Comparison of ENCODE assay signal across 37 cellular contexts in genomic region chr2:15665943-15666460, GRCh38.
"Had no signal": no experiment of that assay in that cellular context is flagged by ENCODE, and none has a peak within 500 bp of the region (broad histone marks: within the 10 kb centered on the region; RNA-seq: fewer than 3 reads in every experiment).

No MANE protein-coding gene starts in this region.

- H3K27ac ChIP-seq: adrenal gland, body of pancreas, brain microvascular endothelial cell, breast epithelium, VCaP had no signal

- H3K27me3 ChIP-seq: adrenal gland, body of pancreas, brain microvascular endothelial cell, breast epithelium had no signal

- H3K4me3 ChIP-seq: adrenal gland, body of pancreas, breast epithelium had no signal

- H3K4me1 Mint-ChIP-seq: activated B cell treated with CpG ODN at 0.5 μM for 24 hours; activated CD4-positive, alpha-beta T cell treated with anti-CD3 and anti-CD28 coated beads, Interleukin-2, amount 10 ng/mL, durations not matched to agents 24 days and 14 days; activated naive CD8-positive, alpha-beta T cell treated with anti-CD3 and anti-CD28 coated beads for 36 hours; activated T-helper 17 cell treated with anti-CD3 and anti-CD28 coated beads, Interleukin-2, amount 50 U/mL, for 72 hours had no signal

- H3K9me3 Mint-ChIP-seq: activated CD4-positive, alpha-beta memory T cell treated with anti-CD3 and anti-CD28 coated beads for 36 hours; activated CD4-positive, alpha-beta T cell treated with anti-CD3 and anti-CD28 coated beads, Interleukin-2, amount 10 ng/mL, durations not matched to agents 24 days and 14 days; activated CD8-positive, alpha-beta T cell treated with anti-CD3 and anti-CD28 coated beads for 36 hours; activated naive CD4-positive, alpha-beta T cell treated with anti-CD3 and anti-CD28 coated beads for 36 hours; activated naive CD4-positive, alpha-beta T cell treated with anti-CD3 and anti-CD28 coated beads, Interleukin-2, amount 50 U/mL, for 72 hours; activated T-cell treated with anti-CD3 and anti-CD28 coated beads, Interleukin-2, amount 50 U/mL, for 4 hours; activated T-cell treated with anti-CD3 and anti-CD28 coated beads, Interleukin-2, amount 50 U/mL, for 72 hours; activated T-helper 1 cell treated with anti-CD3 and anti-CD28 coated beads, Interleukin-12 subunit alpha, Interleukin-12 subunit beta, Interleukin-2, Interleukin-4 antibody, amounts not matched to agents 30 ng/mL and 10 ng/mL and 1 ng/mL, durations not matched to agents 14 hours and 24 hours and 36 hours; activated T-helper 17 cell treated with anti-CD3 and anti-CD28 coated beads, Interleukin-2, amount 50 U/mL, for 72 hours; T-helper 1 cell treated with Interleukin-12 subunit alpha and Interleukin-12 subunit beta and Interleukin-4 antibody, amounts not matched to agents 30 μg/mL and 1 μg/mL, for 36 hours; T-helper 2 cell treated with Interferon-gamma antibody and Interleukin-4, amounts not matched to agents 5 μg/mL and 100 μg/mL, for 36 hours had no signal

- FAIRE-seq: astrocyte, TTC549 had no signal

- ATAC-seq: activated CD8-positive, alpha-beta T cell treated with anti-CD3 and anti-CD28 coated beads for 36 hours; activated naive CD4-positive, alpha-beta T cell treated with anti-CD3 and anti-CD28 coated beads, Interleukin-2, amount 50 U/mL, for 72 hours; activated T-cell treated with anti-CD3 and anti-CD28 coated beads, Interleukin-2, amount 50 U/mL, for 72 hours; activated T-helper 17 cell treated with anti-CD3 and anti-CD28 coated beads, Interleukin-2, amount 50 U/mL, for 72 hours; body of pancreas had no signal

- H3K27ac Mint-ChIP-seq: activated B cell treated with CpG ODN at 0.5 μM for 24 hours; activated CD4-positive, alpha-beta memory T cell treated with anti-CD3 and anti-CD28 coated beads for 36 hours; activated CD4-positive, alpha-beta T cell treated with anti-CD3 and anti-CD28 coated beads, Interleukin-2, amount 10 ng/mL, durations not matched to agents 24 days and 14 days; activated CD8-positive, alpha-beta T cell treated with anti-CD3 and anti-CD28 coated beads for 36 hours; activated naive CD4-positive, alpha-beta T cell treated with anti-CD3 and anti-CD28 coated beads for 36 hours; activated naive CD4-positive, alpha-beta T cell treated with anti-CD3 and anti-CD28 coated beads, Interleukin-2, amount 50 U/mL, for 72 hours; activated naive CD8-positive, alpha-beta T cell treated with anti-CD3 and anti-CD28 coated beads for 36 hours; activated T-cell treated with anti-CD3 and anti-CD28 coated beads, Interleukin-2, amount 50 U/mL, for 72 hours; activated T-helper 1 cell treated with anti-CD3 and anti-CD28 coated beads, Interleukin-12 subunit alpha, Interleukin-12 subunit beta, Interleukin-2, Interleukin-4 antibody, amounts not matched to agents 30 ng/mL and 10 ng/mL and 1 ng/mL, durations not matched to agents 14 hours and 24 hours and 36 hours; activated T-helper 17 cell treated with anti-CD3 and anti-CD28 coated beads, Interleukin-2, amount 50 U/mL, for 72 hours; T-helper 1 cell treated with Interleukin-12 subunit alpha and Interleukin-12 subunit beta and Interleukin-4 antibody, amounts not matched to agents 30 μg/mL and 1 μg/mL, for 36 hours; T-helper 2 cell treated with Interferon-gamma antibody and Interleukin-4, amounts not matched to agents 5 μg/mL and 100 μg/mL, for 36 hours had no signal

- H3K9me3 ChIP-seq: adrenal gland, breast epithelium had no signal

- DNase-seq: activated B cell treated with CpG ODN at 0.5 μM for 24 hours; activated CD4-positive, alpha-beta memory T cell treated with anti-CD3 and anti-CD28 coated beads for 36 hours; activated CD4-positive, alpha-beta T cell treated with anti-CD3 and anti-CD28 coated beads for 4 hours; activated CD4-positive, alpha-beta T cell treated with anti-CD3 and anti-CD28 coated beads, Interleukin-2, amount 10 ng/mL, durations not matched to agents 24 days and 14 days; activated CD4-positive, alpha-beta T cell treated with anti-CD3 and anti-CD28 coated beads, Interleukin-2, amount 50 U/mL, for 1 hour; activated CD4-positive, alpha-beta T cell treated with anti-CD3 and anti-CD28 coated beads, Interleukin-2, amount 50 U/mL, for 4 hours; activated CD4-positive, CD25-positive, alpha-beta regulatory T cell treated with anti-CD3 and anti-CD28 coated beads, Interleukin-2, amount 50 U/mL, for 72 hours; activated CD8-positive, alpha-beta memory T cell treated with anti-CD3 and anti-CD28 coated beads, Interleukin-2, amount 50 U/mL, for 4 hours; activated CD8-positive, alpha-beta T cell treated with anti-CD3 and anti-CD28 coated beads for 36 hours; activated effector memory CD4-positive, alpha-beta T cell treated with anti-CD3 and anti-CD28 coated beads, Interleukin-2, amount 50 U/mL, for 16 hours; activated gamma-delta T cell treated with Interleukin-2 at 50 U/mL for 16 hours; activated naive CD4-positive, alpha-beta T cell; activated naive CD4-positive, alpha-beta T cell treated with anti-CD3 and anti-CD28 coated beads for 36 hours; activated naive CD4-positive, alpha-beta T cell treated with anti-CD3 and anti-CD28 coated beads, Interleukin-2, amount 50 U/mL, for 16 hours; activated naive CD8-positive, alpha-beta T cell treated with anti-CD3 and anti-CD28 coated beads for 36 hours; activated T-cell treated with anti-CD3 and anti-CD28 coated beads for 4 hours; activated T-cell treated with anti-CD3 and anti-CD28 coated beads, Interleukin-2, amount 50 U/mL, for 1 hour; activated T-cell treated with anti-CD3 and anti-CD28 coated beads, Interleukin-2, amount 50 U/mL, for 4 hours; activated T-cell treated with anti-CD3 and anti-CD28 coated beads, Interleukin-2, amount 50 U/mL, for 72 hours; adrenal gland; amniotic stem cell; aorta; body of pancreas; brain microvascular endothelial cell; central memory CD4-positive, alpha-beta T cell; T-helper 1 cell; T-helper 2 cell; T-helper 9 cell had no signal

- H3K36me3 ChIP-seq: adrenal gland, brain microvascular endothelial cell, breast epithelium had no signal

- H3K4me3 Mint-ChIP-seq: activated B cell treated with CpG ODN at 0.5 μM for 24 hours; activated CD4-positive, alpha-beta memory T cell treated with anti-CD3 and anti-CD28 coated beads for 36 hours; activated CD4-positive, alpha-beta T cell treated with anti-CD3 and anti-CD28 coated beads, Interleukin-2, amount 10 ng/mL, durations not matched to agents 24 days and 14 days; activated CD8-positive, alpha-beta T cell treated with anti-CD3 and anti-CD28 coated beads for 36 hours; activated naive CD4-positive, alpha-beta T cell treated with anti-CD3 and anti-CD28 coated beads for 36 hours; activated naive CD8-positive, alpha-beta T cell treated with anti-CD3 and anti-CD28 coated beads for 36 hours; activated T-cell treated with anti-CD3 and anti-CD28 coated beads, Interleukin-2, amount 50 U/mL, for 4 hours; activated T-cell treated with anti-CD3 and anti-CD28 coated beads, Interleukin-2, amount 50 U/mL, for 72 hours; activated T-helper 1 cell treated with anti-CD3 and anti-CD28 coated beads, Interleukin-12 subunit alpha, Interleukin-12 subunit beta, Interleukin-2, Interleukin-4 antibody, amounts not matched to agents 30 ng/mL and 10 ng/mL and 1 ng/mL, durations not matched to agents 14 hours and 24 hours and 36 hours; activated T-helper 17 cell treated with anti-CD3 and anti-CD28 coated beads, Interleukin-2, amount 50 U/mL, for 72 hours; T-helper 1 cell treated with Interleukin-12 subunit alpha and Interleukin-12 subunit beta and Interleukin-4 antibody, amounts not matched to agents 30 μg/mL and 1 μg/mL, for 36 hours; T-helper 2 cell treated with Interferon-gamma antibody and Interleukin-4, amounts not matched to agents 5 μg/mL and 100 μg/mL, for 36 hours had no signal

- H3K36me3 Mint-ChIP-seq: activated CD4-positive, alpha-beta memory T cell treated with anti-CD3 and anti-CD28 coated beads for 36 hours; activated naive CD4-positive, alpha-beta T cell treated with anti-CD3 and anti-CD28 coated beads, Interleukin-2, amount 50 U/mL, for 72 hours; activated naive CD8-positive, alpha-beta T cell treated with anti-CD3 and anti-CD28 coated beads for 36 hours had no signal

- H3K4me1 ChIP-seq: adrenal gland, body of pancreas, breast epithelium had no signal
